In the genomic region with DNA sequence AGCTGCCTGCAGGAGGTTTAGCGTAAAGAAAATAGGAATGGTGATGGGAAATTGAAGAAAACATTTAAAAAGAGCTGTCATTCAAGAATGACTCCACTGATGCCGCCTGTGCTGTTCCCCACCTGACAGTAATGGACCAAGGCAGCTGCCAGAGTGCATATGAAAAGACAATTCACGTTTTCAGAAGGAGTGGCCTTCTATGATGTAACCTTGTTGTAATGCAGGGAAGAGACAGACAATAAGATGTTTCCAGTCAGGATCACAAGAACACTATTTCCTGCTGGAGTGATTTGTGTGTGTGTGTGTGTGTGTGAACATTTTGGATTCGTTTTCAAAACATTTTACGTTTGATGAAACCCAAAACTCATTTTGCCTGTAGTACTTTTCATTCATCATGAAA, we compare ENCODE assay signal across 12 cellular contexts.
DNase-seq lines count a peak whose midpoint lies in the region; ATAC-seq, FAIRE-seq and TF ChIP-seq lines count a peak whose summit lies in the region.
"Had no signal": no experiment of that assay in that cellular context is flagged by ENCODE, and none has a peak within 500 bp of the region (broad histone marks: within the 10 kb centered on the region; RNA-seq: fewer than 3 reads in every experiment).

No MANE protein-coding gene starts in this region.

- no peak overlapping the region for H2BK15ac ChIP-seq in H1 (ENCODE audit: low read length)

- H3K4ac ChIP-seq in H1 (replicated peaks; ENCODE audit: insufficient read length, low read depth, low read length): no peak overlapping the region

- no peak overlapping the region for H2BK20ac ChIP-seq in H1 (ENCODE audit: low read length)

- POLR2A ChIA-PET in H1 (lab: Charles Lee; ENCODE audit: partially characterized antibody): interaction anchor here (1.0 kb wide), 1 partner anchor 9 kb away, joined by 3 read pairs; no protein-coding TSS in a partner anchor

- no peak overlapping the region for H2BK120ac ChIP-seq in H1 (replicated peaks; ENCODE audit: low read depth, low read length)

- H4K8ac ChIP-seq in H1 (ENCODE audit: extremely low read depth, insufficient read depth, low read length): no peak overlapping the region

- peak overlapping the region; percentile 87 for H3K27ac Mint-ChIP-seq in neural progenitor cell

- H2AFZ ChIP-seq in H1 (ENCODE audit: low read length) (no peak overlapping the region), neural progenitor cell (replicated peaks) (no peak overlapping the region)

- no peak for TF ChIP-seq POLR2A in H1 (IDR thresholded peaks at IDR 0.05; ENCODE audit: control extremely low read depth in 1 of 2, low read depth in 2 of 2, low read length in 2 of 2)
- TF ChIP-seq POLR2A in right lobe of liver (IDR thresholded peaks at IDR 0.05): no peak

- no peak overlapping the region for H3K4me3 Mint-ChIP-seq in neural progenitor cell

- H3K23ac ChIP-seq in H1 (ENCODE audit: insufficient read length): no peak overlapping the region

- H3K4me3 ChIP-seq in H7 (ENCODE audit: insufficient read depth, low read depth, low read length) (no peak overlapping the region), NT2/D1 (ENCODE audit: insufficient read length, low read depth) (no peak overlapping the region), H1 (ENCODE audit: extremely low read depth in 1 of 4, insufficient read depth in 2 of 4, low read depth in 3 of 4, low read length in 4 of 4) (no peak overlapping the region), neural progenitor cell (no peak overlapping the region), right lobe of liver (no peak overlapping the region)
- H3K4me3 ChIP-seq: adrenal gland had no signal

- no peak overlapping the region for H3K18ac ChIP-seq in H1 (ENCODE audit: extremely low read depth, low read length)

- no peak overlapping the region for H2AK5ac ChIP-seq in H1 (ENCODE audit: low read depth, low read length)

- no peaks in the 10 kb centered on the region for H3K4me1 ChIP-seq in NT2/D1 (ENCODE audit: insufficient read depth, insufficient read length)
- peaks cover 2 to 9% (median 4%) of the 10 kb centered on the region in 4 experiments; a peak in 5 of 7 replicates for H3K4me1 ChIP-seq in H1 (replicated peaks in 1 of 4; ENCODE audit: control insufficient read depth in 3 of 4, insufficient read depth in 4 of 4, low read length in 3 of 4)
- peaks cover 2% of the 10 kb centered on the region for H3K4me1 ChIP-seq in neural progenitor cell
- no peaks in the 10 kb centered on the region for H3K4me1 ChIP-seq in right lobe of liver
- H3K4me1 ChIP-seq: adrenal gland had no signal

- ATAC-seq in GM21515 (IDR thresholded peaks at IDR 0.05; ENCODE audit: unreplicated experiment) (no peak), HG03045 (IDR thresholded peaks at IDR 0.05; ENCODE audit: unreplicated experiment) (no peak), right lobe of liver (no peak)

- peaks cover 3% of the 10 kb centered on the region for H3K9me3 Mint-ChIP-seq in neural progenitor cell

- peak; percentile 73 for FAIRE-seq in H1 (lab: Jason Lieb, UNC)
- FAIRE-seq: frontal cortex had no signal

- TF ChIP-seq EP300 in H1 (IDR thresholded peaks at IDR 0.05; ENCODE audit: borderline replicate concordance in 1 of 2, low read depth in 2 of 2, low read length in 2 of 2): no peak

- H3K23me2 ChIP-seq in H1 (ENCODE audit: low read depth, low read length): no peaks in the 10 kb centered on the region

- H3K27me3 ChIP-seq in H7 (ENCODE audit: control insufficient read depth, insufficient read depth, low read length) (no peaks in the 10 kb centered on the region), NT2/D1 (ENCODE audit: insufficient read depth, insufficient read length) (no peaks in the 10 kb centered on the region), H1 (replicated peaks in 1 of 4; ENCODE audit: control insufficient read depth in 3 of 4, extremely low read depth in 1 of 4, insufficient read depth in 3 of 4, low read length in 3 of 4) (no peaks in the 10 kb centered on the region), neural progenitor cell (no peaks in the 10 kb centered on the region), right lobe of liver (no peaks in the 10 kb centered on the region)
- H3K27me3 ChIP-seq: adrenal gland had no signal

- no peak for TF ChIP-seq RAD21 in H1 (IDR thresholded peaks at IDR 0.05 in 1 of 2, conservative IDR thresholded peaks at IDR 0.05 in 1 of 2; ENCODE audit: low read depth in 2 of 2, low read length in 2 of 2)

- no peak overlapping the region for H2BK12ac ChIP-seq in H1 (ENCODE audit: low read depth, low read length)

- H3K36me3 ChIP-seq in H7 (replicated peaks; ENCODE audit: control insufficient read depth, insufficient read depth, low read length) (peaks cover 7% of the 10 kb centered on the region), NT2/D1 (ENCODE audit: insufficient read depth, insufficient read length, low read length) (peaks cover 18% of the 10 kb centered on the region), H1 (ENCODE audit: control insufficient read depth in 2 of 4, insufficient read depth in 4 of 4, low read length in 3 of 4) (peaks cover 6 to 16% (median 12%) of the 10 kb centered on the region in 4 experiments), neural progenitor cell (no peaks in the 10 kb centered on the region), right lobe of liver (no peaks in the 10 kb centered on the region)
- H3K36me3 ChIP-seq: adrenal gland had no signal

- peaks cover 35% of the 10 kb centered on the region for H3K4me1 Mint-ChIP-seq in neural progenitor cell

- H3K9ac ChIP-seq in NT2/D1 (ENCODE audit: insufficient read length, low read depth) (no peak overlapping the region), H1 (replicated peaks in 1 of 4; ENCODE audit: extremely low read depth in 1 of 4, low read depth in 3 of 4, low read length in 3 of 4) (no peak overlapping the region), neural progenitor cell (no peak overlapping the region)

- H3K9me3 ChIP-seq in NT2/D1 (ENCODE audit: insufficient read depth, low read length) (no peaks in the 10 kb centered on the region), H1 (ENCODE audit: insufficient read depth in 2 of 2, low read depth in 1 of 2, low read length in 1 of 2) (no peaks in the 10 kb centered on the region), neural progenitor cell (ENCODE audit: low read depth) (no peaks in the 10 kb centered on the region), right lobe of liver (no peaks in the 10 kb centered on the region)
- H3K9me3 ChIP-seq: adrenal gland had no signal

- H3F3A ChIP-seq in neural progenitor cell (ENCODE audit: low read depth): no peaks in the 10 kb centered on the region

- DNase-seq in H7 (peak; percentile 47), NT2/D1 (ENCODE audit: low read depth, low spot score) (peak; percentile 11), H1 (ENCODE audit: low read depth in 1 of 2, low spot score in 2 of 2) (no peak), neural progenitor cell (ENCODE audit: low spot score) (no peak), right lobe of liver (no peak), cerebellar nuclear complex (lab: John Stamatoyannopoulos, UW) (no peak)
- DNase-seq: activated CD4-positive, alpha-beta T cell treated with anti-CD3 and anti-CD28 coated beads, Interleukin-2, amount 50 U/mL, for 4 hours; adrenal gland; NCI-H446 had no signal

- H3K79me2 ChIP-seq in H1 (ENCODE audit: control insufficient read depth in 1 of 2, insufficient read depth in 2 of 2, low read length in 2 of 2): peaks cover 0 to 2% of the 10 kb centered on the region in 2 experiments; a peak in 1 of 4 replicates
- no peaks in the 10 kb centered on the region for H3K79me2 ChIP-seq in neural progenitor cell (ENCODE audit: low read depth)

- peaks cover 0 to 1% of the 10 kb centered on the region in 2 experiments for H4K20me1 ChIP-seq in H1 (replicated peaks in 1 of 2; ENCODE audit: control insufficient read depth in 1 of 2, insufficient read depth in 2 of 2, low read length in 2 of 2)
- H4K20me1 ChIP-seq in neural progenitor cell (ENCODE audit: low read depth): no peaks in the 10 kb centered on the region

- H3K27ac ChIP-seq in H1 (ENCODE audit: low read depth, low read length) (0 out of 2 replicates have a peak overlapping the region, but pooled peaks have one; percentile 10), neural progenitor cell (no peak overlapping the region), right lobe of liver (no peak overlapping the region)
- H3K27ac ChIP-seq: adrenal gland had no signal

- H3K14ac ChIP-seq in H1 (ENCODE audit: insufficient read length): no peak overlapping the region

- TF ChIP-seq CTCF in H1 (IDR thresholded peaks at IDR 0.05; ENCODE audit: control extremely low read depth in 1 of 3, insufficient read depth in 1 of 3, low read depth in 1 of 3, low read length in 3 of 3) (no peak), neural progenitor cell (IDR thresholded peaks at IDR 0.05) (no peak), right lobe of liver (IDR thresholded peaks at IDR 0.05) (no peak)

- peaks cover 35% of the 10 kb centered on the region for H3K36me3 Mint-ChIP-seq in neural progenitor cell

- no peak overlapping the region for H4K91ac ChIP-seq in H1 (replicated peaks; ENCODE audit: insufficient read length, low read length)

- H3K79me1 ChIP-seq in H1 (ENCODE audit: low read depth, low read length): no peaks in the 10 kb centered on the region; the same call in 1 of the 2 replicates

- H3K4me2 ChIP-seq in H1 (ENCODE audit: insufficient read depth in 1 of 2, low read depth in 2 of 2, low read length in 2 of 2) (peak overlapping the region in 1 of 2 experiments; percentile 41; a peak in 2 of 4 replicates), neural progenitor cell (no peak overlapping the region)

- H3K27me3 Mint-ChIP-seq in neural progenitor cell (ENCODE audit: insufficient read depth, low read depth): no peaks in the 10 kb centered on the region

- no peak overlapping the region for H4K5ac ChIP-seq in H1 (ENCODE audit: insufficient read length, low read depth, low read length)

- intact Hi-C loops in right lobe of liver (cut with DNase I): no loop called here

- CTCF ChIA-PET in H1 (lab: Charles Lee; ENCODE audit: partially characterized antibody): interaction anchor here (0.7 kb wide), 1 partner anchor 490 kb away, joined by 3 read pairs; no protein-coding TSS in a partner anchor

- H3K56ac ChIP-seq in H1 (replicated peaks; ENCODE audit: insufficient read length, low read depth, low read length): no peak overlapping the region

- 75% methylated on average over 5 of the region's 5 CpGs; no CpG with 5 or more reads in 1 of the 2 experiments for WGBS in H1 (ENCODE audit: extremely low coverage in 1 of 2, insufficient coverage in 1 of 2, insufficient read length in 1 of 2, insufficient replicate concordance in 2 of 2, low coverage in 1 of 2, low lambda C conversion rate in 2 of 2, missing lambda C conversion rate in 1 of 2), 2 experiments
- 68% methylated on average over 5 of the region's 5 CpGs for WGBS in right lobe of liver (ENCODE audit: insufficient coverage, low coverage, low lambda C conversion rate, missing lambda C conversion rate)

- H2BK5ac ChIP-seq in H1 (ENCODE audit: low read depth, low read length): no peak overlapping the region

TF ChIP-seq in H1, 55 proteins besides CTCF, POLR2A, EP300 and RAD21 (continues in another document):
- TF ChIP-seq TAF7 (optimal IDR thresholded peaks at IDR 0.05; ENCODE audit: borderline replicate concordance, low read depth, low read length) (no peak), CEBPB (IDR thresholded peaks at IDR 0.05; ENCODE audit: low read depth, low read length) (peak; percentile 28; the same call in 1 of the 2 replicates), NRF1 (IDR thresholded peaks at IDR 0.05; ENCODE audit: low read depth, low read length) (no peak), CREB1 (IDR thresholded peaks at IDR 0.05) (no peak)

Comparison
In these comparisons a context has a peak if more than half of its experiments do, and no peak if none do; other contexts are left out.
1. DNase-seq: peak in H7 (single experiment) and NT2/D1 (single experiment); none in H1 (0 of 2), neural progenitor cell (single experiment), right lobe of liver (0 of 3) and cerebellar nuclear complex (0 of 2).